ENCODE assay signal across 2 cellular contexts in the genomic region with DNA sequence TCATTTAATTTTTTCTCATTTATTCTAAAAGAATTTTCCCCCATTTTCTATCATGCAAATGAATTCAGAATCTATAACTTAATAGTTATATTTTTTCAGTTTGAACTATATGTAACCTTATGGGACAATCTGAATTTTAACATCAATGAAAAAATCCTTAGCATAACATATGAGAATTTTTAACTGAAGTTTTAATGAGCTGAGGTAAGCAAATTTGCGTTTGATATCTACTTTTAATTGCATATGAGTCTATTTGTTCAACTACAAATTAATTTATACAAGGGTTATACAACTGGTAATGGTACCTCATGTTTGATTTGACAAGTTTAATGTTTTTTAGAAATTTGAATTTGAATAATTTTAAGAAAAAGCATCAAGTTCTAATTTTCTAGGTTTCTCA.
A peak's percentile ranks its signal among the peaks of the same experiment; 100 is the strongest.
TF ChIP-seq lines count a peak whose summit lies in the region.

No MANE protein-coding gene starts in this region.

TF ChIP-seq in HepG2, 621 proteins besides CTCF, POLR2A, EP300 and RAD21:
- TF ChIP-seq, protein P1, sequence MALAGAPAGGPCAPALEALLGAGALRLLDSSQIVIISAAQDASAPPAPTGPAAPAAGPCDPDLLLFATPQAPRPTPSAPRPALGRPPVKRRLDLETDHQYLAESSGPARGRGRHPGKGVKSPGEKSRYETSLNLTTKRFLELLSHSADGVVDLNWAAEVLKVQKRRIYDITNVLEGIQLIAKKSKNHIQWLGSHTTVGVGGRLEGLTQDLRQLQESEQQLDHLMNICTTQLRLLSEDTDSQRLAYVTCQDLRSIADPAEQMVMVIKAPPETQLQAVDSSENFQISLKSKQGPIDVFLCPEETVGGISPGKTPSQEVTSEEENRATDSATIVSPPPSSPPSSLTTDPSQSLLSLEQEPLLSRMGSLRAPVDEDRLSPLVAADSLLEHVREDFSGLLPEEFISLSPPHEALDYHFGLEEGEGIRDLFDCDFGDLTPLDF (CRISPR knock-in tag; IDR thresholded peaks at IDR 0.05) = no peak
- peak; percentile 55 to 87 for TF ChIP-seq MAFK (conservative IDR thresholded peaks at IDR 0.05 in 1 of 2, IDR thresholded peaks at IDR 0.05 in 1 of 2; ENCODE audit: low read length in 2 of 2)
- TF ChIP-seq, protein P2, sequence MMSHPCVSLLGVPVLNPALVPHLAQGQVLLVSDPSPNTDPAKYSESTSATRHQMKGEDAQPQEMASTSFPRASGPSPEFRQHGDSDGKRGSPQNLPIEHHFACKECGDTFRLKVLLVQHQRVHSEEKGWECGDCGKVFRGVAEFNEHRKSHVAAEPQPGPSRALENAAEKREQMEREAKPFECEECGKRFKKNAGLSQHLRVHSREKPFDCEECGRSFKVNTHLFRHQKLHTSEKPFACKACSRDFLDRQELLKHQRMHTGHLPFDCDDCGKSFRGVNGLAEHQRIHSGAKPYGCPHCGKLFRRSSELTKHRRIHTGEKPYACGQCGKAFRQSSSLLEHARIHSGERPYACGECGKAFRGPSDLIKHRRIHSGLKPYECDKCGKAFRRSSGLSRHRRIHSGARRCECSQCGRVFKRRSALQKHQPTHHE (CRISPR knock-in tag; IDR thresholded peaks at IDR 0.05; ENCODE audit: borderline replicate concordance) = no peak
- TF ChIP-seq ZNF484 (CRISPR knock-in tag; IDR thresholded peaks at IDR 0.05; ENCODE audit: borderline replicate concordance, low read depth) = no peak
- TF ChIP-seq JUNB (CRISPR knock-in tag; IDR thresholded peaks at IDR 0.05; ENCODE audit: borderline replicate concordance) = no peak
- no peak for TF ChIP-seq ZKSCAN8 (CRISPR knock-in tag; IDR thresholded peaks at IDR 0.05; ENCODE audit: borderline replicate concordance)
- no peak for TF ChIP-seq ZNF83 (CRISPR knock-in tag; IDR thresholded peaks at IDR 0.05; ENCODE audit: borderline replicate concordance)
- no peak for TF ChIP-seq TOE1 (CRISPR knock-in tag; IDR thresholded peaks at IDR 0.05)
- TF ChIP-seq TEAD3 (CRISPR knock-in tag; optimal IDR thresholded peaks at IDR 0.05; ENCODE audit: borderline replicate concordance) = no peak
- TF ChIP-seq ZSCAN25 (CRISPR knock-in tag; IDR thresholded peaks at IDR 0.05) = no peak
- TF ChIP-seq, protein P3, sequence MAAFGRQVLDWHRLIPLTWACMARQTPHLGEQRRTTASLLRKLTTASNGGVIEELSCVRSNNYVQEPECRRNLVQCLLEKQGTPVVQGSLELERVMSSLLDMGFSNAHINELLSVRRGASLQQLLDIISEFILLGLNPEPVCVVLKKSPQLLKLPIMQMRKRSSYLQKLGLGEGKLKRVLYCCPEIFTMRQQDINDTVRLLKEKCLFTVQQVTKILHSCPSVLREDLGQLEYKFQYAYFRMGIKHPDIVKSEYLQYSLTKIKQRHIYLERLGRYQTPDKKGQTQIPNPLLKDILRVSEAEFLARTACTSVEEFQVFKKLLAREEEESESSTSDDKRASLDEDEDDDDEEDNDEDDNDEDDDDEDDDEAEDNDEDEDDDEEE (CRISPR knock-in tag; IDR thresholded peaks at IDR 0.05) = no peak
- TF ChIP-seq MAFF (IDR thresholded peaks at IDR 0.05; ENCODE audit: low read depth, low read length) = peak; percentile 76

TF ChIP-seq in IMR-90, 13 proteins besides CTCF, POLR2A, EP300 and RAD21 (continued from another document):
- TF ChIP-seq SMC3 (IDR thresholded peaks at IDR 0.05; ENCODE audit: low read depth, low read length) (no peak), NFE2L2 (IDR thresholded peaks at IDR 0.05; ENCODE audit: low read depth, low read length) (no peak)
